In the genomic region with DNA sequence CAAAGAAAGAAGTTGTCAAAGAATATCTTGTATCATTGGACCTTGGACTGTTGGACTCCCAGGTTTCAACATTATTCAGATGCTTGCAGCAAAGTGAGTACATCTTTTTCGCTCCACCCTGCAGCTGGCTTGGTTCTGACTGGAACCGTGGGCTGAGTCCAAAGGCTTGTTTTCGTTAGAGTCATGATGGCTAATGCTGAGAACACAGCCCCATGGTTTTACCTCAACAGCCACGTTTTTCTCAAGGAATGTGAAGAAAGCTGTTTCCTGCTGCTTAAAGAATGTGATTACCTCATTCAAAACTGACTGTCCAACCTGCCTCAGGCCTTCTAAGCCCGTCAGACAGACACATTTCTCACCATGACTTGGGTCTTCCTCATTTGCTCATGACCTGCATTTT, we compare ENCODE assay signal across 15 cellular contexts.
DNase-seq lines count a peak whose midpoint lies in the region; ATAC-seq and TF ChIP-seq lines count a peak whose summit lies in the region.
"Had no signal": no experiment of that assay in that cellular context is flagged by ENCODE, and none has a peak within 500 bp of the region (broad histone marks: within the 10 kb centered on the region; RNA-seq: fewer than 3 reads in every experiment).

No MANE protein-coding gene starts in this region.

- H3K9me3 ChIP-seq in osteoblast (ENCODE audit: low read depth, low read length): no peaks in the 10 kb centered on the region

- H3K79me2 ChIP-seq in osteoblast (ENCODE audit: insufficient read depth, low read length): peaks cover 30% of the 10 kb centered on the region

- H3K36me3 ChIP-seq in osteoblast (ENCODE audit: insufficient read depth, low read length): peaks cover 4% of the 10 kb centered on the region

- no peak for ATAC-seq in GM18511 (IDR thresholded peaks at IDR 0.05; ENCODE audit: unreplicated experiment)
- ATAC-seq: activated naive CD4-positive, alpha-beta T cell treated with anti-CD3 and anti-CD28 coated beads, Interleukin-2, amount 50 U/mL, for 72 hours; Panc1 had no signal

- TF ChIP-seq CTCF in epithelial cell of proximal tubule (conservative IDR thresholded peaks at IDR 0.05; ENCODE audit: low read depth, low read length) (no peak), osteoblast (IDR thresholded peaks at IDR 0.05; ENCODE audit: extremely low read depth, low read depth, low read length) (no peak)

- H3K4me1 ChIP-seq in osteoblast (ENCODE audit: insufficient read depth, low read length): peaks cover 19% of the 10 kb centered on the region

- no peak overlapping the region for H3K4me2 ChIP-seq in osteoblast (ENCODE audit: insufficient read depth, low read length)

- H2AFZ ChIP-seq in osteoblast (ENCODE audit: low read length): no peak overlapping the region

- H3K27me3 ChIP-seq in osteoblast (ENCODE audit: insufficient read depth, low read length): no peaks in the 10 kb centered on the region

- peak; percentile 94 for DNase-seq in ELR (ENCODE audit: low read depth)
- peak; percentile 43 for DNase-seq in RKO (ENCODE audit: low spot score)
- DNase-seq in epithelial cell of proximal tubule (ENCODE audit: low read depth): peak; percentile 97
- DNase-seq in osteoblast (ENCODE audit: insufficient read length, low spot score, missing footprints): no peak
- no peak for DNase-seq in DMS 273 treated with DMSO at 0.1 percent for 48 hours (lab: John Stamatoyannopoulos, UW)
- no peak for DNase-seq in NCI-H2081 (lab: John Stamatoyannopoulos, UW)
- no peak for DNase-seq in activated CD8-positive, alpha-beta memory T cell treated with anti-CD3 and anti-CD28 coated beads, Interleukin-2, amount 50 U/mL, for 4 hours
- DNase-seq: glutamatergic neuron; H7; kidney glomerular epithelial cell; stimulated activated naive CD4-positive, alpha-beta T cell had no signal

- peak overlapping the region; percentile 52 for H3K27ac ChIP-seq in osteoblast (ENCODE audit: low read depth, low read length)
- H3K27ac ChIP-seq: coronary artery had no signal

- H3K4me3 ChIP-seq in epithelial cell of proximal tubule (ENCODE audit: low read depth, low read length) (no peak overlapping the region), osteoblast (ENCODE audit: insufficient read depth, low read length) (no peak overlapping the region)
- H3K4me3 ChIP-seq: coronary artery had no signal

- H4K20me1 ChIP-seq in osteoblast (ENCODE audit: insufficient read depth, low read length): peaks cover 3% of the 10 kb centered on the region

Comparison
In these comparisons a context has a peak if more than half of its experiments do, and no peak if none do; other contexts are left out.
1. DNase-seq: peak in ELR (single experiment), RKO (single experiment) and epithelial cell of proximal tubule (single experiment); none in osteoblast (single experiment), DMS 273 treated with DMSO at 0.1 percent for 48 hours (single experiment), NCI-H2081 (0 of 2) and activated CD8-positive, alpha-beta memory T cell treated with anti-CD3 and anti-CD28 coated beads, Interleukin-2, amount 50 U/mL, for 4 hours (single experiment).